In the genomic region with DNA sequence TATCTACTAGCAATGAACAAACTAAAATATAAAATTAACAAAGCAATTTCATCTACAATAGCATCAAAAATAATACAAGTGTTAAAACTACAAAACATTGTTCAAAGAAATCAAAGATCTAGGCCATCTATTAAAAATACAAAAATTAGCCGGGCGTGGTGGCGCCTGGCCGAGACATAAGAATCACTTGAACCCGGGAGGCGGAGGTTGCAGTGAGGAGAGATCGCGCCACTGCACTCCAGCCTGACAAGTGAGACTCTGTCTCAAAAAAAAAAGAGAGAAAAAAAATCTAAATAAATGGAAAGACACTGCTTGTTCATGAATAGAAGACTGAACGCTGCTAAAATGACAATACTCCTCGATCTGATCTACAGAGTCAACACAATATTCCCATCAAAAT, we compare ENCODE assay signal across 32 cellular contexts.
"Had no signal": no experiment of that assay in that cellular context is flagged by ENCODE, and none has a peak within 500 bp of the region (broad histone marks: within the 10 kb centered on the region; RNA-seq: fewer than 3 reads in every experiment).

No MANE protein-coding gene starts in this region.

- H3K27me3 ChIP-seq: ascending aorta, breast epithelium, cardiac muscle cell, colonic mucosa had no signal

- H3K4me1 Mint-ChIP-seq: activated CD8-positive, alpha-beta memory T cell treated with anti-CD3 and anti-CD28 coated beads, Interleukin-2, amount 10 ng/mL, durations not matched to agents 7 days and 5 days; T-helper 17 cell had no signal

- H3K27me3 Mint-ChIP-seq: activated T-cell treated with anti-CD3 and anti-CD28 coated beads, Interleukin-2, amount 50 U/mL, for 24 hours had no signal

- H3K27ac ChIP-seq: ascending aorta, breast epithelium, cardiac muscle cell, colonic mucosa, dorsolateral prefrontal cortex, WERI-Rb-1 had no signal

- H3K4me1 ChIP-seq: ascending aorta, breast epithelium had no signal

- H3K36me3 Mint-ChIP-seq: activated CD4-positive, alpha-beta memory T cell treated with anti-CD3 and anti-CD28 coated beads for 36 hours; activated CD8-positive, alpha-beta memory T cell treated with anti-CD3 and anti-CD28 coated beads, Interleukin-2, amount 10 ng/mL, durations not matched to agents 7 days and 5 days; activated naive CD4-positive, alpha-beta T cell treated with anti-CD3 and anti-CD28 coated beads, Interleukin-2, amount 50 U/mL, for 72 hours; brain had no signal

- H3K9me3 Mint-ChIP-seq: activated CD4-positive, alpha-beta memory T cell treated with anti-CD3 and anti-CD28 coated beads for 36 hours; activated naive CD4-positive, alpha-beta T cell treated with anti-CD3 and anti-CD28 coated beads, Interleukin-2, amount 50 U/mL, for 72 hours; activated T-cell treated with anti-CD3 and anti-CD28 coated beads, Interleukin-2, amount 50 U/mL, for 24 hours; activated T-cell treated with anti-CD3 and anti-CD28 coated beads, Interleukin-2, amount 50 U/mL, for 72 hours; brain had no signal

- H3K9me3 ChIP-seq: ascending aorta, breast epithelium, colonic mucosa had no signal

- H3K27ac Mint-ChIP-seq: activated CD4-positive, alpha-beta memory T cell treated with anti-CD3 and anti-CD28 coated beads for 36 hours; activated CD4-positive, alpha-beta T cell treated with anti-CD3 and anti-CD28 coated beads for 36 hours; activated CD4-positive, alpha-beta T cell treated with anti-CD3 and anti-CD28 coated beads, Interleukin-2, amount 10 ng/mL, durations not matched to agents 24 days and 14 days; activated CD8-positive, alpha-beta memory T cell treated with anti-CD3 and anti-CD28 coated beads, Interleukin-2, amount 10 ng/mL, durations not matched to agents 7 days and 5 days; activated CD8-positive, alpha-beta T cell treated with anti-CD3 and anti-CD28 coated beads, Interleukin-2, amount 10 ng/mL, durations not matched to agents 7 days and 5 days; activated naive CD4-positive, alpha-beta T cell treated with anti-CD3 and anti-CD28 coated beads, Interleukin-2, amount 10 ng/mL, durations not matched to agents 7 days and 5 days; activated naive CD4-positive, alpha-beta T cell treated with anti-CD3 and anti-CD28 coated beads, Interleukin-2, amount 50 U/mL, for 72 hours; activated naive CD8-positive, alpha-beta T cell treated with anti-CD3 and anti-CD28 coated beads, Interleukin-2, amount 10 ng/mL, durations not matched to agents 7 days and 5 days; activated T-cell treated with anti-CD3 and anti-CD28 coated beads, Interleukin-2, amount 50 U/mL, for 24 hours; activated T-cell treated with anti-CD3 and anti-CD28 coated beads, Interleukin-2, amount 50 U/mL, for 72 hours; endodermal cell; T-helper 17 cell; T-helper 2 cell treated with Interferon-gamma antibody and Interleukin-4, amounts not matched to agents 5 μg/mL and 100 μg/mL, for 36 hours had no signal

- H3K4me3 Mint-ChIP-seq: activated CD4-positive, alpha-beta memory T cell treated with anti-CD3 and anti-CD28 coated beads for 36 hours; activated CD4-positive, alpha-beta T cell treated with anti-CD3 and anti-CD28 coated beads for 36 hours; activated CD4-positive, alpha-beta T cell treated with anti-CD3 and anti-CD28 coated beads, Interleukin-2, amount 10 ng/mL, durations not matched to agents 24 days and 14 days; activated CD8-positive, alpha-beta memory T cell treated with anti-CD3 and anti-CD28 coated beads, Interleukin-2, amount 10 ng/mL, durations not matched to agents 7 days and 5 days; activated CD8-positive, alpha-beta T cell treated with anti-CD3 and anti-CD28 coated beads, Interleukin-2, amount 10 ng/mL, durations not matched to agents 7 days and 5 days; activated naive CD4-positive, alpha-beta T cell treated with anti-CD3 and anti-CD28 coated beads, Interleukin-2, amount 10 ng/mL, durations not matched to agents 7 days and 5 days; activated naive CD8-positive, alpha-beta T cell treated with anti-CD3 and anti-CD28 coated beads, Interleukin-2, amount 10 ng/mL, durations not matched to agents 7 days and 5 days; activated T-cell treated with anti-CD3 and anti-CD28 coated beads, Interleukin-2, amount 50 U/mL, for 24 hours; activated T-cell treated with anti-CD3 and anti-CD28 coated beads, Interleukin-2, amount 50 U/mL, for 72 hours; brain; endodermal cell; T-helper 17 cell; T-helper 2 cell treated with Interferon-gamma antibody and Interleukin-4, amounts not matched to agents 5 μg/mL and 100 μg/mL, for 36 hours had no signal

- H3K4me3 ChIP-seq: ascending aorta, breast epithelium, cardiac muscle cell, colonic mucosa, dorsolateral prefrontal cortex had no signal

- H3K36me3 ChIP-seq: ascending aorta, breast epithelium, cardiac muscle cell, colonic mucosa, WERI-Rb-1 had no signal

- DNase-seq: activated CD4-positive, alpha-beta memory T cell treated with anti-CD3 and anti-CD28 coated beads for 36 hours; activated CD4-positive, alpha-beta T cell treated with anti-CD3 and anti-CD28 coated beads for 36 hours; activated CD4-positive, alpha-beta T cell treated with anti-CD3 and anti-CD28 coated beads, Interleukin-2, amount 10 ng/mL, durations not matched to agents 24 days and 14 days; activated CD4-positive, CD25-positive, alpha-beta regulatory T cell; activated CD4-positive, CD25-positive, alpha-beta regulatory T cell treated with anti-CD3 and anti-CD28 coated beads, Interleukin-2, amount 50 U/mL, for 72 hours; activated CD8-positive, alpha-beta memory T cell treated with anti-CD3 and anti-CD28 coated beads, Interleukin-2, amount 10 ng/mL, durations not matched to agents 7 days and 5 days; activated CD8-positive, alpha-beta memory T cell treated with anti-CD3 and anti-CD28 coated beads, Interleukin-2, amount 50 U/mL, for 48 hours; activated CD8-positive, alpha-beta T cell treated with anti-CD3 and anti-CD28 coated beads, Interleukin-2, amount 10 ng/mL, durations not matched to agents 7 days and 5 days; activated gamma-delta T cell; activated naive CD4-positive, alpha-beta T cell; activated naive CD4-positive, alpha-beta T cell treated with anti-CD3 and anti-CD28 coated beads, Interleukin-2, amount 10 ng/mL, durations not matched to agents 7 days and 5 days; activated naive CD8-positive, alpha-beta T cell treated with anti-CD3 and anti-CD28 coated beads, Interleukin-2, amount 10 ng/mL, durations not matched to agents 7 days and 5 days; activated T-cell treated with anti-CD3 and anti-CD28 coated beads for 4 hours; activated T-cell treated with anti-CD3 and anti-CD28 coated beads, Interleukin-2, amount 50 U/mL, for 24 hours; activated T-cell treated with anti-CD3 and anti-CD28 coated beads, Interleukin-2, amount 50 U/mL, for 72 hours; central memory CD4-positive, alpha-beta T cell; cerebellar nuclear complex; colonic mucosa; dorsolateral prefrontal cortex; effector memory CD4-positive, alpha-beta T cell; endodermal cell; foreskin fibroblast; T-helper 1 cell; T-helper 17 cell; T1000; WERI-Rb-1 had no signal
